In genomic region chr17:38400286-38400685, GRCh38 we compare ENCODE assay signal across 10 cellular contexts. TPM values are rescaled to one million over a fixed set of nuclear protein-coding genes. Genes with fewer than 3 reads are reported as not detected.
"Had no signal": no experiment of that assay in that cellular context is flagged by ENCODE, and none has a peak within 500 bp of the region (broad histone marks: within the 10 kb centered on the region; RNA-seq: fewer than 3 reads in every experiment).

No MANE protein-coding gene starts in this region.

- H3K27ac ChIP-seq: GM23248, HL-60 had no signal

- H3K9ac ChIP-seq: GM23248 had no signal

- H3K4me3 Mint-ChIP-seq: HFFc6, IgD-negative memory B cell had no signal

- H3K9me3 ChIP-seq: HAP-1 had no signal

- H3K4me1 ChIP-seq: HAP-1 had no signal

- H3K4me3 ChIP-seq: GM23248, HAP-1 had no signal

- H2AFZ ChIP-seq: GM23248 had no signal

- DNase-seq: GM23248, GOT3, H7, HFFc6, KBM-7 had no signal

- ATAC-seq: HCT116 had no signal

- H3K27ac Mint-ChIP-seq: HFFc6, IgD-negative memory B cell had no signal

- H3K9me3 Mint-ChIP-seq: HFFc6, IgD-negative memory B cell had no signal

- H3K27me3 Mint-ChIP-seq: IgD-negative memory B cell had no signal

- H3K4me1 Mint-ChIP-seq: IgD-negative memory B cell had no signal

RNA-seq across cellular contexts. Expression of gene ARHGAP23, which starts 28.0 kb away (rescaled TPM):
- polyA plus RNA-seq: IgD-negative memory B cell had no signal

RNA-seq across cellular contexts. Expression of gene GPR179, which starts 56.5 kb away (rescaled TPM):
- total RNA-seq: GM23248, HFFc6, HT1080 had no signal
- polyA plus RNA-seq: GM23248, IgD-negative memory B cell had no signal
